15 cellular contexts compared by ENCODE assay signal in the genomic region with DNA sequence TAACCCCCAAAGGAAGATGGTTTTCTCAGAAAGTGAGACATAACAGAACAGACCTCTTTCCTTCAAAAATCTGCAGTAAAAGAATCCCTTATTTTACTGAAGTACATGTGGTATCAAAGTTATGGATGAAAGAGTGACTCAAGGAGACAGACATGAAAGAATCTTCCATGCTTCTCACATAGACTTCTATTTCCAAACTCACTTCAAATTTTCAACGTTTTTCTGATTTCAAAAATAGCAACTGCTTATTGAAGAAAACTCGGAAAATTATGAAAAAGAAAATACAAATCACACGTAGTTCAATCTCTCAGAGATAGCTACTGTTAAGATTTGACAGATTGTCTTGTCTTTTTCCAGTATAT. TPM values are rescaled to one million over a fixed set of nuclear protein-coding genes. Genes with fewer than 3 reads are reported as not detected.
DNase-seq lines count a peak whose midpoint lies in the region; FAIRE-seq and TF ChIP-seq lines count a peak whose summit lies in the region.
"Had no signal": no experiment of that assay in that cellular context is flagged by ENCODE, and none has a peak within 500 bp of the region (broad histone marks: within the 10 kb centered on the region; RNA-seq: fewer than 3 reads in every experiment).

No MANE protein-coding gene starts in this region.

- no peak for DNase-seq in activated CD4-positive, alpha-beta memory T cell treated with anti-CD3 and anti-CD28 coated beads for 36 hours
- DNase-seq in activated CD4-positive, alpha-beta memory T cell treated with anti-CD3 and anti-CD28 coated beads, Interleukin-2, amount 10 ng/mL, durations not matched to agents 7 days and 5 days = no peak
- DNase-seq in activated T-helper 2 cell treated with anti-CD3 and anti-CD28 coated beads, Interferon-gamma antibody, Interleukin-2, Interleukin-4, amounts not matched to agents 10 μg/mL and 5 μg/mL and 100 μg/mL, durations not matched to agents 14 hours and 24 hours and 36 hours (ENCODE audit: low spot score) = no peak
- DNase-seq in neural crest cell (ENCODE audit: low read depth, low spot score) = no peak
- DNase-seq in NCI-H1694 treated with DMSO at 0.1 percent for 48 hours (lab: John Stamatoyannopoulos, UW) = no peak
- DNase-seq in GM19239 (ENCODE audit: insufficient read length, low spot score) = no peak
- no peak for DNase-seq in ascending aorta (ENCODE audit: low spot score in 2 of 2)
- DNase-seq: NCI-H2029 treated with DMSO at 0.1 percent for 48 hours had no signal

- no peaks in the 10 kb centered on the region for H3K36me3 ChIP-seq in KMS-11 (ENCODE audit: insufficient read depth)
- no peaks in the 10 kb centered on the region for H3K36me3 ChIP-seq in ascending aorta
- H3K36me3 ChIP-seq: BLaER1, gastroesophageal sphincter, tibial artery had no signal

- intact Hi-C loops in activated CD4-positive, alpha-beta memory T cell treated with anti-CD3 and anti-CD28 coated beads for 36 hours (cut with micrococcal nuclease) = loop anchor here (1.0 to 2.0 kb wide), 7 partner anchors 16 to 639 kb away; no protein-coding TSS in a partner anchor
- intact Hi-C loops in activated T-helper 2 cell treated with anti-CD3 and anti-CD28 coated beads, Interferon-gamma antibody, Interleukin-2, Interleukin-4, amounts not matched to agents 10 μg/mL and 5 μg/mL and 100 μg/mL, durations not matched to agents 14 hours and 24 hours and 36 hours (cut with micrococcal nuclease) = loop anchor here (1.0 to 2.0 kb wide), 6 partner anchors 35 to 640 kb away; a partner anchor contains a TSS
- intact Hi-C loops in ascending aorta (cut with DNase I) = loop anchor here (2.0 kb wide), 1 partner anchor 639 kb away; no protein-coding TSS in a partner anchor

- H3K9me3 ChIP-seq in ascending aorta = no peaks in the 10 kb centered on the region
- H3K9me3 ChIP-seq: BLaER1, gastroesophageal sphincter, tibial artery had no signal

- H3K36me3 Mint-ChIP-seq in activated CD4-positive, alpha-beta memory T cell treated with anti-CD3 and anti-CD28 coated beads for 36 hours = no peaks in the 10 kb centered on the region
- H3K36me3 Mint-ChIP-seq in activated CD4-positive, alpha-beta memory T cell treated with anti-CD3 and anti-CD28 coated beads, Interleukin-2, amount 10 ng/mL, durations not matched to agents 7 days and 5 days (ENCODE audit: low read depth) = no peaks in the 10 kb centered on the region
- no peaks in the 10 kb centered on the region for H3K36me3 Mint-ChIP-seq in activated T-helper 2 cell treated with anti-CD3 and anti-CD28 coated beads, Interferon-gamma antibody, Interleukin-2, Interleukin-4, amounts not matched to agents 10 μg/mL and 5 μg/mL and 100 μg/mL, durations not matched to agents 14 hours and 24 hours and 36 hours (ENCODE audit: low read depth)
- H3K36me3 Mint-ChIP-seq in neural crest cell (ENCODE audit: low read depth) = no peaks in the 10 kb centered on the region

- POLR2A ChIA-PET in activated CD4-positive, alpha-beta memory T cell treated with anti-CD3 and anti-CD28 coated beads for 36 hours (lab: Charles Lee) = no interaction called here
- POLR2A ChIA-PET in activated CD4-positive, alpha-beta memory T cell treated with anti-CD3 and anti-CD28 coated beads, Interleukin-2, amount 10 ng/mL, durations not matched to agents 7 days and 5 days (lab: Charles Lee) = interaction anchor here (1.0 kb wide), 1 partner anchor 18 kb away, joined by 3 read pairs; no protein-coding TSS in a partner anchor

- peaks cover 15% of the 10 kb centered on the region for H3K4me1 Mint-ChIP-seq in activated CD4-positive, alpha-beta memory T cell treated with anti-CD3 and anti-CD28 coated beads for 36 hours (ENCODE audit: low read depth)
- peaks cover 11% of the 10 kb centered on the region for H3K4me1 Mint-ChIP-seq in activated CD4-positive, alpha-beta memory T cell treated with anti-CD3 and anti-CD28 coated beads, Interleukin-2, amount 10 ng/mL, durations not matched to agents 7 days and 5 days
- peaks cover 9% of the 10 kb centered on the region for H3K4me1 Mint-ChIP-seq in activated T-helper 2 cell treated with anti-CD3 and anti-CD28 coated beads, Interferon-gamma antibody, Interleukin-2, Interleukin-4, amounts not matched to agents 10 μg/mL and 5 μg/mL and 100 μg/mL, durations not matched to agents 14 hours and 24 hours and 36 hours (ENCODE audit: low read depth)
- H3K4me1 Mint-ChIP-seq in neural crest cell = no peaks in the 10 kb centered on the region

- H4K20me1 ChIP-seq in KMS-11 (ENCODE audit: insufficient read depth) = no peaks in the 10 kb centered on the region
- H4K20me1 ChIP-seq: BLaER1 had no signal

- H3K4me1 ChIP-seq in KMS-11 (ENCODE audit: low read depth, poor library complexity, severe bottlenecking) (no peaks in the 10 kb centered on the region), ascending aorta (peaks cover 4 to 26% of the 10 kb centered on the region in 2 donors)
- H3K4me1 ChIP-seq: gastroesophageal sphincter had no signal

- H3K27ac ChIP-seq in KMS-11 = no peak overlapping the region
- H3K27ac ChIP-seq in ascending aorta = no peak overlapping the region
- H3K27ac ChIP-seq: BLaER1, coronary artery, gastroesophageal sphincter, tibial artery had no signal

- no peak overlapping the region for H3K4me3 Mint-ChIP-seq in activated CD4-positive, alpha-beta memory T cell treated with anti-CD3 and anti-CD28 coated beads for 36 hours
- H3K4me3 Mint-ChIP-seq in activated CD4-positive, alpha-beta memory T cell treated with anti-CD3 and anti-CD28 coated beads, Interleukin-2, amount 10 ng/mL, durations not matched to agents 7 days and 5 days = no peak overlapping the region
- H3K4me3 Mint-ChIP-seq in activated T-helper 2 cell treated with anti-CD3 and anti-CD28 coated beads, Interferon-gamma antibody, Interleukin-2, Interleukin-4, amounts not matched to agents 10 μg/mL and 5 μg/mL and 100 μg/mL, durations not matched to agents 14 hours and 24 hours and 36 hours (ENCODE audit: low read depth) = no peak overlapping the region
- no peak overlapping the region for H3K4me3 Mint-ChIP-seq in neural crest cell
- H3K4me3 Mint-ChIP-seq: stimulated activated naive B cell treated with anti-CD40 and anti-IgM and Interleukin-4, amounts not matched to agents 10 μg/mL and 1 μg/mL and 100 μg/mL, for 72 hours had no signal

- TF ChIP-seq CTCF in KMS-11 (conservative IDR thresholded peaks at IDR 0.05; ENCODE audit: low read depth, low read length) (peak; percentile 50), neural crest cell (conservative IDR thresholded peaks at IDR 0.05) (peak; percentile 34), ascending aorta (IDR thresholded peaks at IDR 0.05) (no peak)

- CTCF ChIA-PET in activated CD4-positive, alpha-beta memory T cell treated with anti-CD3 and anti-CD28 coated beads for 36 hours (lab: Charles Lee) = interaction anchor here (0.7 to 5.0 kb wide), 18 partner anchors 11 to 844 kb away, joined by 3 to 57 read pairs (median 4); a partner anchor contains a TSS
- CTCF ChIA-PET in activated CD4-positive, alpha-beta memory T cell treated with anti-CD3 and anti-CD28 coated beads, Interleukin-2, amount 10 ng/mL, durations not matched to agents 7 days and 5 days (lab: Charles Lee) = interaction anchor here (0.7 to 7.5 kb wide), 10 partner anchors 10 to 562 kb away, joined by 3 to 50 read pairs (median 6); no protein-coding TSS in a partner anchor

- no peaks in the 10 kb centered on the region for H3K9me3 Mint-ChIP-seq in activated CD4-positive, alpha-beta memory T cell treated with anti-CD3 and anti-CD28 coated beads for 36 hours
- no peaks in the 10 kb centered on the region for H3K9me3 Mint-ChIP-seq in activated CD4-positive, alpha-beta memory T cell treated with anti-CD3 and anti-CD28 coated beads, Interleukin-2, amount 10 ng/mL, durations not matched to agents 7 days and 5 days
- no peaks in the 10 kb centered on the region for H3K9me3 Mint-ChIP-seq in activated T-helper 2 cell treated with anti-CD3 and anti-CD28 coated beads, Interferon-gamma antibody, Interleukin-2, Interleukin-4, amounts not matched to agents 10 μg/mL and 5 μg/mL and 100 μg/mL, durations not matched to agents 14 hours and 24 hours and 36 hours
- no peaks in the 10 kb centered on the region for H3K9me3 Mint-ChIP-seq in neural crest cell
- H3K9me3 Mint-ChIP-seq: stimulated activated naive B cell treated with anti-CD40 and anti-IgM and Interleukin-4, amounts not matched to agents 10 μg/mL and 1 μg/mL and 100 μg/mL, for 72 hours had no signal

- peak overlapping the region; percentile 23 for H3K27ac Mint-ChIP-seq in activated CD4-positive, alpha-beta memory T cell treated with anti-CD3 and anti-CD28 coated beads for 36 hours
- no peak overlapping the region for H3K27ac Mint-ChIP-seq in activated CD4-positive, alpha-beta memory T cell treated with anti-CD3 and anti-CD28 coated beads, Interleukin-2, amount 10 ng/mL, durations not matched to agents 7 days and 5 days
- peak overlapping the region; percentile 68 for H3K27ac Mint-ChIP-seq in activated T-helper 2 cell treated with anti-CD3 and anti-CD28 coated beads, Interferon-gamma antibody, Interleukin-2, Interleukin-4, amounts not matched to agents 10 μg/mL and 5 μg/mL and 100 μg/mL, durations not matched to agents 14 hours and 24 hours and 36 hours
- no peak overlapping the region for H3K27ac Mint-ChIP-seq in neural crest cell (ENCODE audit: unreplicated experiment)
- H3K27ac Mint-ChIP-seq: stimulated activated naive B cell treated with anti-CD40 and anti-IgM and Interleukin-4, amounts not matched to agents 10 μg/mL and 1 μg/mL and 100 μg/mL, for 72 hours had no signal

- H3K9ac ChIP-seq in KMS-11 = no peak overlapping the region
- H3K9ac ChIP-seq: BLaER1 had no signal

- H3K27me3 ChIP-seq in KMS-11 (ENCODE audit: insufficient read depth, low read depth) (no peaks in the 10 kb centered on the region), ascending aorta (no peaks in the 10 kb centered on the region)
- H3K27me3 ChIP-seq: BLaER1, gastroesophageal sphincter, tibial artery had no signal

- H3K27me3 Mint-ChIP-seq in activated CD4-positive, alpha-beta memory T cell treated with anti-CD3 and anti-CD28 coated beads for 36 hours = peaks cover 4% of the 10 kb centered on the region
- peaks cover 16% of the 10 kb centered on the region for H3K27me3 Mint-ChIP-seq in activated CD4-positive, alpha-beta memory T cell treated with anti-CD3 and anti-CD28 coated beads, Interleukin-2, amount 10 ng/mL, durations not matched to agents 7 days and 5 days
- H3K27me3 Mint-ChIP-seq in activated T-helper 2 cell treated with anti-CD3 and anti-CD28 coated beads, Interferon-gamma antibody, Interleukin-2, Interleukin-4, amounts not matched to agents 10 μg/mL and 5 μg/mL and 100 μg/mL, durations not matched to agents 14 hours and 24 hours and 36 hours (ENCODE audit: low read depth) = peaks cover 49% of the 10 kb centered on the region
- peaks cover 15% of the 10 kb centered on the region for H3K27me3 Mint-ChIP-seq in neural crest cell (ENCODE audit: low read depth)

- no peaks in the 10 kb centered on the region for H3K79me2 ChIP-seq in KMS-11 (ENCODE audit: insufficient read depth, low read depth)

- no peak overlapping the region for H2AFZ ChIP-seq in KMS-11 (ENCODE audit: low read depth)

- H3K4me3 ChIP-seq in KMS-11 (IDR thresholded peaks at IDR 0.05; ENCODE audit: insufficient read depth, low read depth, low read length) = no peak overlapping the region
- H3K4me3 ChIP-seq in ascending aorta = no peak overlapping the region
- H3K4me3 ChIP-seq: BLaER1, coronary artery, gastroesophageal sphincter, smooth muscle cell, tibial artery had no signal

- no peak overlapping the region for H3K4me2 ChIP-seq in KMS-11
- H3K4me2 ChIP-seq: BLaER1 had no signal

- FAIRE-seq in GM19239 (lab: Jason Lieb, UNC) = no peak

RNA-seq across cellular contexts. Expression of a gene that starts 39.8 kb away (rescaled TPM):
- total RNA-seq in activated CD4-positive, alpha-beta memory T cell treated with anti-CD3 and anti-CD28 coated beads for 36 hours = 100 to 1,000 TPM; 184 to 187 TPM
- total RNA-seq in activated CD4-positive, alpha-beta memory T cell treated with anti-CD3 and anti-CD28 coated beads, Interleukin-2, amount 10 ng/mL, durations not matched to agents 7 days and 5 days = 100 to 1,000 TPM; 194 to 195 TPM
- 277 and 282 TPM in 2 replicates for total RNA-seq in activated T-helper 2 cell treated with anti-CD3 and anti-CD28 coated beads, Interferon-gamma antibody, Interleukin-2, Interleukin-4, amounts not matched to agents 10 μg/mL and 5 μg/mL and 100 μg/mL, durations not matched to agents 14 hours and 24 hours and 36 hours
- total RNA-seq in neural crest cell (314 and 329 TPM in 2 replicates), ascending aorta (138 TPM)

Comparison
In these comparisons a context has a peak if more than half of its experiments do, and no peak if none do; other contexts are left out.
1. H3K27ac Mint-ChIP-seq: peak in activated CD4-positive, alpha-beta memory T cell treated with anti-CD3 and anti-CD28 coated beads for 36 hours (single experiment) and activated T-helper 2 cell treated with anti-CD3 and anti-CD28 coated beads, Interferon-gamma antibody, Interleukin-2, Interleukin-4, amounts not matched to agents 10 μg/mL and 5 μg/mL and 100 μg/mL, durations not matched to agents 14 hours and 24 hours and 36 hours (single experiment); none in activated CD4-positive, alpha-beta memory T cell treated with anti-CD3 and anti-CD28 coated beads, Interleukin-2, amount 10 ng/mL, durations not matched to agents 7 days and 5 days (single experiment) and neural crest cell (single experiment).
2. CTCF ChIP-seq: peak in KMS-11 (single experiment) and neural crest cell (single experiment); none in ascending aorta (0 of 3).